19 cellular contexts compared by ENCODE assay signal in the genomic region with DNA sequence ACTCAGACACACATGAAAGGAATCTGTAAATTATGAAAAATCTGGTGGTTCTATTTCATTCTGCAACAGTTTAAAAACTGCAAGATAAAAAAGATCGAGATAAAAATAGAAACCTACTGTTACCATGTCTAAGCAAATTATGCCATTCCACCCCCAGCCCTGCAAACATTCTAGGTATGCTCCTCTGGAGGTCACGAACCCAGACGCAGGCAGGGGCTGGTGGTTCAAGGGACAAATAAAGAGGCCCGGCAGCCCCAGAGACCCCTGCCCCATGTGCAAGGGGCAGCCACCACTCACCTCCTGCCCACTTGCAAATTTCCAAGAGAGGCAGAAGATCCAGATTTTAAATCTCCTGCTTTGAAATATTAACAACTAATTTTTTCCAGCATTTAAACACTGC.
DNase-seq lines count a peak whose midpoint lies in the region; ATAC-seq and TF ChIP-seq lines count a peak whose summit lies in the region.
"Had no signal": no experiment of that assay in that cellular context is flagged by ENCODE, and none has a peak within 500 bp of the region (broad histone marks: within the 10 kb centered on the region; RNA-seq: fewer than 3 reads in every experiment).

No MANE protein-coding gene starts in this region.

- H3F3A ChIP-seq in DOHH2 (ENCODE audit: control insufficient read depth, insufficient read depth) = peaks cover 27% of the 10 kb centered on the region

- TF ChIP-seq RAD21 in liver (IDR thresholded peaks at IDR 0.05) = no peak

- TF ChIP-seq POLR2A in testis (IDR thresholded peaks at IDR 0.05) = no peak

- H3K4me1 ChIP-seq in DOHH2 (ENCODE audit: control insufficient read depth, low read length) (peaks cover 87% of the 10 kb centered on the region), liver (ENCODE audit: control insufficient read depth in 4 of 4, insufficient read depth in 4 of 4, low read length in 3 of 4) (peaks cover 5 to 11% (median 9%) of the 10 kb centered on the region in 4 donors), testis (no peaks in the 10 kb centered on the region)

- intact Hi-C loops in testis (cut with DNase I; ENCODE audit: low total_unique reads) = no loop called here

- H3K4me2 ChIP-seq in DOHH2 (ENCODE audit: low read length) = peak overlapping the region; percentile 48; the same call in 1 of the 2 replicates
- H3K4me2 ChIP-seq: KMS-11 had no signal

- WGBS in liver = 38% methylated on average over 4 of the region's 4 CpGs
- WGBS in testis, 2 donors = 48 to 63% methylated on average over 4 of the region's 4 CpGs

- H3K79me2 ChIP-seq in DOHH2 (ENCODE audit: control insufficient read depth, low read length) = no peaks in the 10 kb centered on the region

- DNase-seq in RPMI8226 = peak; percentile 70
- DNase-seq in testis = peak; percentile 38
- DNase-seq: CD4-positive, alpha-beta T cell; DMS53; GM23248; NCI-H1048; NCI-H1436 treated with DMSO at 0.1 percent for 48 hours; NCI-H2029 treated with DMSO at 0.1 percent for 48 hours; NCI-H2171 treated with DMSO at 0.1 percent for 48 hours; NCI-H510A treated with DMSO at 0.1 percent for 48 hours; NCI-H82 had no signal

- peak overlapping the region; percentile 45 for H3K27ac ChIP-seq in DOHH2 (ENCODE audit: low read depth, low read length)
- no peak overlapping the region for H3K27ac ChIP-seq in liver (ENCODE audit: low read depth in 1 of 2, low read length in 2 of 2)
- H3K27ac ChIP-seq in testis = no peak overlapping the region
- H3K27ac ChIP-seq: GM23248, KMS-11 had no signal

- no peaks in the 10 kb centered on the region for H3K9me2 ChIP-seq in DOHH2 (replicated peaks; ENCODE audit: control insufficient read depth, low read length)

- ATAC-seq in HG03571 (IDR thresholded peaks at IDR 0.05; ENCODE audit: unreplicated experiment) (no peak), HG02571 (IDR thresholded peaks at IDR 0.05; ENCODE audit: unreplicated experiment) (no peak), GM18502 (IDR thresholded peaks at IDR 0.05; ENCODE audit: poor library complexity, unreplicated experiment) (no peak)
- ATAC-seq: Panc1, Right ventricle myocardium inferior had no signal

- H3K27me3 ChIP-seq in DOHH2 (ENCODE audit: control insufficient read depth, low read length) (no peaks in the 10 kb centered on the region), liver (ENCODE audit: control insufficient read depth in 4 of 4, insufficient read depth in 4 of 4, low read length in 3 of 4) (no peaks in the 10 kb centered on the region), testis (no peaks in the 10 kb centered on the region)

- H4K20me1 ChIP-seq in DOHH2 (ENCODE audit: control insufficient read depth, insufficient read depth, low read depth, low read length) = no peaks in the 10 kb centered on the region

- H3K36me3 ChIP-seq in DOHH2 (ENCODE audit: control insufficient read depth, low read length) = no peaks in the 10 kb centered on the region
- no peaks in the 10 kb centered on the region for H3K36me3 ChIP-seq in liver (ENCODE audit: control insufficient read depth in 4 of 4, insufficient read depth in 3 of 4, low read depth in 1 of 4, low read length in 3 of 4)
- no peaks in the 10 kb centered on the region for H3K36me3 ChIP-seq in testis (ENCODE audit: low read depth, missing control alignments)

- H3K9ac ChIP-seq in liver (ENCODE audit: low read depth in 1 of 2, low read length in 2 of 2) = no peak overlapping the region
- H3K9ac ChIP-seq: GM23248, KMS-11 had no signal

- H3K9me3 ChIP-seq in DOHH2 (ENCODE audit: control insufficient read depth, insufficient read depth, low read length) = peaks cover 1% of the 10 kb centered on the region; the same call in 1 of the 2 replicates
- no peaks in the 10 kb centered on the region for H3K9me3 ChIP-seq in liver (ENCODE audit: control insufficient read depth in 4 of 4, low read length in 3 of 4)
- H3K9me3 ChIP-seq in testis = no peaks in the 10 kb centered on the region

- no peak for TF ChIP-seq CTCF in DOHH2 (IDR thresholded peaks at IDR 0.05; ENCODE audit: low read depth, low read length, poor library complexity, severe bottlenecking)
- TF ChIP-seq CTCF in liver (IDR thresholded peaks at IDR 0.05; ENCODE audit: low read depth, low read length, missing input control) = no peak
- no peak for TF ChIP-seq CTCF in testis (IDR thresholded peaks at IDR 0.05)

- H3K4me3 ChIP-seq in DOHH2 (ENCODE audit: low read length) (0 out of 2 replicates have a peak overlapping the region, but pooled peaks have one; percentile 32), liver (ENCODE audit: low read depth in 1 of 3, low read length in 3 of 3) (no peak overlapping the region), testis (no peak overlapping the region)
- H3K4me3 ChIP-seq: GM23248 had no signal

TF ChIP-seq in liver, 16 proteins besides CTCF, POLR2A, EP300 and RAD21:
- TF ChIP-seq RXRA (IDR thresholded peaks at IDR 0.05) = peak; percentile 13 to 31
- TF ChIP-seq, protein P1, sequence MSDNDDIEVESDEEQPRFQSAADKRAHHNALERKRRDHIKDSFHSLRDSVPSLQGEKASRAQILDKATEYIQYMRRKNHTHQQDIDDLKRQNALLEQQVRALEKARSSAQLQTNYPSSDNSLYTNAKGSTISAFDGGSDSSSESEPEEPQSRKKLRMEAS (IDR thresholded peaks at IDR 0.05) = no peak
